12 cellular contexts compared by ENCODE assay signal in genomic region chr21:16794944-16795343, GRCh38.
DNase-seq lines count a peak whose midpoint lies in the region; ATAC-seq and TF ChIP-seq lines count a peak whose summit lies in the region.
"Had no signal": no experiment of that assay in that cellular context is flagged by ENCODE, and none has a peak within 500 bp of the region (broad histone marks: within the 10 kb centered on the region; RNA-seq: fewer than 3 reads in every experiment).

No MANE protein-coding gene starts in this region.

- no peaks in the 10 kb centered on the region for H3K9me3 ChIP-seq in AG04450 (ENCODE audit: control insufficient read depth, insufficient read depth, low read length)

- H3K4me3 ChIP-seq in AG04450 (ENCODE audit: low read depth, low read length), result no peak overlapping the region
- H3K4me3 ChIP-seq: GM12878 had no signal

- TF ChIP-seq CTCF in AG04450 (IDR thresholded peaks at IDR 0.05; ENCODE audit: low read depth, low read length), result no peak

- ATAC-seq in HG03159 (IDR thresholded peaks at IDR 0.05; ENCODE audit: unreplicated experiment), result no peak
- no peak for ATAC-seq in GM19324 (IDR thresholded peaks at IDR 0.05; ENCODE audit: low FRiP score, unreplicated experiment)
- ATAC-seq: GM12878 had no signal

- POLR2A ChIA-PET in AG04450 (lab: Yijun Ruan, JAX), result interaction anchor here (0.6 kb wide), 1 partner anchor 208 kb away, joined by 4 read pairs; no protein-coding TSS in a partner anchor

- CTCF ChIA-PET in AG04450 (lab: Charles Lee), result interaction anchor here (0.5 kb wide), 1 partner anchor 713 kb away, joined by 4 read pairs; no protein-coding TSS in a partner anchor

- DNase-seq in AG04450 (ENCODE audit: low read depth, low spot score), result peak; percentile 71
- DNase-seq in HS-27A (ENCODE audit: low read depth), result peak; percentile 96
- peak; percentile 85 for DNase-seq in brain pericyte (ENCODE audit: low read depth, low spot score)
- DNase-seq in kidney glomerular epithelial cell (lab: John Stamatoyannopoulos, UW), result peak; percentile 86
- DNase-seq in NCI-H82 treated with DMSO at 0.1 percent for 48 hours (lab: John Stamatoyannopoulos, UW; ENCODE audit: unreplicated experiment), result no peak
- DNase-seq in cerebellum (ENCODE audit: low spot score), result no peak
- DNase-seq: CD4-positive, CD25-positive, alpha-beta regulatory T cell; stimulated activated CD8-positive, alpha-beta memory T cell treated with anti-CD3 and anti-CD28 coated beads, Interleukin-4, amount 100 ng/mL, for 48 hours; WERI-Rb-1 had no signal

- H3K27ac ChIP-seq in AG04450 (ENCODE audit: low read depth, low read length), result no peak overlapping the region
- H3K27ac ChIP-seq: WERI-Rb-1 had no signal

- H3K27me3 ChIP-seq in AG04450 (ENCODE audit: control insufficient read depth, insufficient read depth, low read length), result no peaks in the 10 kb centered on the region

Comparison
In these comparisons a context has a peak if more than half of its experiments do, and no peak if none do; other contexts are left out.
1. DNase-seq: peak in AG04450 (single experiment), HS-27A (single experiment), brain pericyte (single experiment) and kidney glomerular epithelial cell (single experiment); none in NCI-H82 treated with DMSO at 0.1 percent for 48 hours (single experiment) and cerebellum (single experiment).